ENCODE assay signal across 8 cellular contexts in genomic region chr19:925912-926594, GRCh38. TPM values are rescaled to one million over a fixed set of nuclear protein-coding genes. Genes with fewer than 3 reads are reported as not detected.
A peak's percentile ranks its signal among the peaks of the same experiment; 100 is the strongest.
DNase-seq lines count a peak whose midpoint lies in the region; ATAC-seq, FAIRE-seq and TF ChIP-seq lines count a peak whose summit lies in the region.

Gene ARID3A (plus strand): TSS chr19:926035. CDS start chr19:929529, 3,494 bp downstream.

- no peak for FAIRE-seq in HTR-8/SVneo (lab: Jason Lieb, UNC)

- ATAC-seq in GM18867 (IDR thresholded peaks at IDR 0.05; ENCODE audit: unreplicated experiment) (peak; percentile 30), sciatic nerve (peak; percentile 8)
- ATAC-seq in activated naive CD4-positive, alpha-beta T cell treated with anti-CD3 and anti-CD28 coated beads, Interleukin-2, amount 50 U/mL, for 72 hours = peak; percentile 49 to 53

- H3K9me3 ChIP-seq in HUES64 (ENCODE audit: insufficient read depth, low read depth, low read length) (no peaks in the 10 kb centered on the region), right atrium auricular region (no peaks in the 10 kb centered on the region)

- H3K9me3 Mint-ChIP-seq in activated naive CD4-positive, alpha-beta T cell treated with anti-CD3 and anti-CD28 coated beads, Interleukin-2, amount 50 U/mL, for 72 hours = no peaks in the 10 kb centered on the region

- peaks cover 13% of the 10 kb centered on the region for H3K36me3 ChIP-seq in HUES64 (ENCODE audit: insufficient read depth, low read length)
- no peaks in the 10 kb centered on the region for H3K36me3 ChIP-seq in right atrium auricular region

- under 1% methylated on average over 76 of the region's 78 CpGs for WGBS in HUES64

- peak within 1 kb of the TSS; percentile 91 for H3K27ac ChIP-seq in C4-2B
- H3K27ac ChIP-seq in HUES64 (ENCODE audit: low read depth, low read length) = peak within 1 kb of the TSS; percentile 85
- H3K27ac ChIP-seq in right atrium auricular region = peak within 1 kb of the TSS; percentile 80 to 89

- no peak within 1 kb of the TSS for H3K27ac Mint-ChIP-seq in activated naive CD4-positive, alpha-beta T cell treated with anti-CD3 and anti-CD28 coated beads, Interleukin-2, amount 50 U/mL, for 72 hours

- peaks cover 0 to 14% of the 10 kb centered on the region in 2 donors for H3K36me3 Mint-ChIP-seq in activated naive CD4-positive, alpha-beta T cell treated with anti-CD3 and anti-CD28 coated beads, Interleukin-2, amount 50 U/mL, for 72 hours

- H3K9ac ChIP-seq in HUES64 (ENCODE audit: low read depth, low read length) = peak within 1 kb of the TSS; percentile 88

- H3K27me3 ChIP-seq in HUES64 (ENCODE audit: insufficient read depth, low read length) = peaks cover 5% of the 10 kb centered on the region
- H3K27me3 ChIP-seq in right atrium auricular region = peaks cover 0 to 4% of the 10 kb centered on the region in 2 donors

- H3K4me3 ChIP-seq in HUES64 (ENCODE audit: low read length) = peak within 1 kb of the TSS; percentile 88
- H3K4me3 ChIP-seq in right atrium auricular region = peak within 1 kb of the TSS; percentile 76 to 94

- TF ChIP-seq CTCF in C4-2B (conservative IDR thresholded peaks at IDR 0.05) (no peak), right atrium auricular region (IDR thresholded peaks at IDR 0.05) (no peak)

- intact Hi-C loops in sciatic nerve (cut with DNase I) = loop anchor here (2.0 kb wide), 1 partner anchor 57 kb away; no protein-coding TSS in a partner anchor

- peaks cover 5% of the 10 kb centered on the region for H3K4me1 ChIP-seq in HUES64 (ENCODE audit: insufficient read depth, low read length)
- H3K4me1 ChIP-seq in right atrium auricular region = peaks cover 0 to 33% of the 10 kb centered on the region in 2 donors

- DNase-seq in activated naive CD4-positive, alpha-beta T cell treated with anti-CD3 and anti-CD28 coated beads, Interleukin-2, amount 50 U/mL, for 72 hours (ENCODE audit: low spot score in 2 of 2) = no peak
- peak; percentile 69 for DNase-seq in right atrium auricular region (ENCODE audit: low spot score)
- no peak for DNase-seq in sciatic nerve (ENCODE audit: low spot score)
- DNase-seq in NCI-H1105 (lab: John Stamatoyannopoulos, UW) = no peak
- DNase-seq in HTR-8/SVneo (ENCODE audit: insufficient read length, low spot score) = no peak

RNA-seq across cellular contexts. Expression of gene ARID3A, which starts in this region (rescaled TPM):
- 44.2 TPM for polyA plus RNA-seq in HUES64 (2013, experiment 1 of 2)
- 51.5 TPM for polyA plus RNA-seq in HUES64 (2013, experiment 2 of 2)
- total RNA-seq in activated naive CD4-positive, alpha-beta T cell treated with anti-CD3 and anti-CD28 coated beads, Interleukin-2, amount 50 U/mL, for 72 hours = 10 to 100 TPM; 22.4 to 35.7 TPM
- total RNA-seq in right atrium auricular region (1 to 10 TPM; 1.7 to 3.4 TPM), sciatic nerve (13.6 TPM)
